In the genomic region with DNA sequence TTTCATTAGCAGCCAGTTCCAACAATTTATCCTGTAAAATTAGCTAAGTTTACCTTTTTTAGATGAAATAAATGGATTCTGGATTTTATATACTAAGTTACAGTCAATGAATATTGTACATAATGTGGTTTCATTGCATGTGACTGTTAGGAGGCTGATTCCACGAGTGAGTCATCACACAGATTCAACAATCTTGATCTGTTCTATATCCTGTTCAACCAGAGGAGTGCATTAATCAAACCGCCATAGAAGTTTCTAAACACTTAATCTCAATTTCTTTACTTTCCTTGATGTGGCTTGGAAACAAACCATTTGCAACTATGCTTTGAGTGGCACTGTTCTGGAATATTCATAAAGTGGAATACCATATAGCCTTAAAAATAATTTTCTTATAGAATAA, we compare ENCODE assay signal across 1 cellular context.
TF ChIP-seq lines count a peak whose summit lies in the region.

No MANE protein-coding gene starts in this region.

TF ChIP-seq in endothelial cell of umbilical vein, 7 proteins besides CTCF, POLR2A, EP300 and RAD21:
- TF ChIP-seq, protein P1, sequence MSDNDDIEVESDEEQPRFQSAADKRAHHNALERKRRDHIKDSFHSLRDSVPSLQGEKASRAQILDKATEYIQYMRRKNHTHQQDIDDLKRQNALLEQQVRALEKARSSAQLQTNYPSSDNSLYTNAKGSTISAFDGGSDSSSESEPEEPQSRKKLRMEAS (IDR thresholded peaks at IDR 0.05; ENCODE audit: insufficient read depth, insufficient read length): no peak
- peak; percentile 86 for TF ChIP-seq JUN (IDR thresholded peaks at IDR 0.05; ENCODE audit: borderline replicate concordance, insufficient read depth, insufficient read length, low read depth)
- TF ChIP-seq FOS (IDR thresholded peaks at IDR 0.05; ENCODE audit: borderline replicate concordance, insufficient read depth, low read length): peak; percentile 92
TF ChIP-seq in endothelial cell of umbilical vein: peak in this region for 2.
